In the genomic region with DNA sequence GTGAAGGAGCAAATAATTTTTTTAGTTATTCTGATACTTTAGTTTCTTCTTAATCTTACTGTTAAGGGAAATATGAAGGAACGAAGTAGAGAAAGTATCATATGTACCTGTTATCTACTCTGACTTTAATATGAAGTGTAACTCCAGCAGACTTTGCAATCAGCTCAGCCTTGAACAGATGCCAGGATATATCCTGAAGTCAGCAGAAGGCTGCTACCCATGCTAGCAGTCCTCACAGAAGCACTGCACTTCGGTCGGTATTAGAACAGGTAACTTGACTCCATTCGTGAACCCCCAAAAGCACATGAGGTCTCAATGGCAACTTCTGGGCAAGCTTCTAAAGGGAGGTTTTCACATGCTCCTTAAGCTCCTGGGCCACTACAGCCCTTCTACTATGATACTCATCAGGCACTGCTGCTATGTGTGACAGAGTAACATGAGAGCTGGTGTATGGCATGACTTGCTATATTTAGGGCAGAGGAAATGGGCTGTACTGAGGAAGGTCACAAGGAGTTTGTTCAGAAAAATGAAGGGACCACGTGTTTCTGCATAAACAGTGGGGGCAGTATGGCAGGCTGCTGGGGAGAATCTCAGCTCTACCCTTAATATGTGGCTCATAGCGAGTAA, we compare ENCODE assay signal across 27 cellular contexts.
DNase-seq lines count a peak whose midpoint lies in the region; ATAC-seq, FAIRE-seq and TF ChIP-seq lines count a peak whose summit lies in the region.
"Had no signal": no experiment of that assay in that cellular context is flagged by ENCODE, and none has a peak within 500 bp of the region (broad histone marks: within the 10 kb centered on the region; RNA-seq: fewer than 3 reads in every experiment).

No MANE protein-coding gene starts in this region.

- 31% methylated on average over 6 of the region's 6 CpGs for WGBS in body of pancreas, 2 donors

- no peak overlapping the region for H3K4me3 ChIP-seq in BLaER1 treated with 17β-estradiol and CSF1 and Interleukin-3, amounts not matched to agents 10 nM and 100 nM
- H3K4me3 ChIP-seq in MM.1S (ENCODE audit: low read length) (no peak overlapping the region), body of pancreas (no peak overlapping the region)
- H3K4me3 ChIP-seq: dorsolateral prefrontal cortex, skin epidermis, tibial nerve had no signal

- no peak for TF ChIP-seq CTCF in MM.1S (IDR thresholded peaks at IDR 0.05; ENCODE audit: low read length)
- no peak for TF ChIP-seq CTCF in body of pancreas (IDR thresholded peaks at IDR 0.05)
- no peak for TF ChIP-seq CTCF in nephron (IDR thresholded peaks at IDR 0.05; ENCODE audit: unreplicated experiment in 3 of 3)

- H3K27ac Mint-ChIP-seq in nephron, result peak overlapping the region; percentile 1 to 78 (median 25)
- H3K27ac Mint-ChIP-seq: CD4-positive, alpha-beta memory T cell; natural killer cell treated with Interleukin-12 subunit alpha and Interleukin-12 subunit beta and Interleukin-15 and Interleukin-18, amount 100 ng/mL, for 72 hours; stimulated activated naive CD8-positive, alpha-beta T cell treated with anti-CD3 and anti-CD28 coated beads, Interleukin-15, Interleukin-2, amounts not matched to agents 100 ng/mL and 50 ng/mL, for 24 hours; T-helper 17 cell; WTC11 had no signal

- H3F3A ChIP-seq in MM.1S (ENCODE audit: insufficient read depth, low read length), result no peaks in the 10 kb centered on the region

- intact Hi-C loops in body of pancreas (cut with DNase I), result no loop called here

- H3K4me1 Mint-ChIP-seq in nephron, result peaks cover 71% of the 10 kb centered on the region
- H3K4me1 Mint-ChIP-seq: CD4-positive, alpha-beta memory T cell; T-helper 17 cell had no signal

- H3K4me2 ChIP-seq in BLaER1 treated with 17β-estradiol and CSF1 and Interleukin-3, amounts not matched to agents 10 nM and 100 nM, result peak overlapping the region in 7 of 11 experiments; percentile 1 to 48 (median 23); a peak in 7 of 22 replicates
- no peak overlapping the region for H3K4me2 ChIP-seq in MM.1S (ENCODE audit: low read depth, low read length)

- H2AFZ ChIP-seq in MM.1S (ENCODE audit: low read length), result no peak overlapping the region

- no peaks in the 10 kb centered on the region for H3K79me2 ChIP-seq in MM.1S (ENCODE audit: low read length)

- DNase-seq in MM.1S (peak; percentile 28), body of pancreas (peak; percentile 38 to 66 (median 59)), HTR-8/SVneo (ENCODE audit: insufficient read length, low spot score) (no peak)
- DNase-seq in activated T-cell treated with anti-CD3 and anti-CD28 coated beads, Interleukin-2, amount 50 U/mL, for 1 hour, result no peak
- DNase-seq: activated CD4-positive, alpha-beta T cell treated with anti-CD3 and anti-CD28 coated beads, Interleukin-2, amount 50 U/mL, for 48 hours; CD4-positive, alpha-beta memory T cell; DMS53; dorsolateral prefrontal cortex; H7; Kasumi-1; NCI-H1436; NCI-H526; posterior cingulate gyrus; SHP77; stimulated activated CD4-positive, alpha-beta T cell treated with anti-CD3 and anti-CD28 coated beads, Interleukin-4, amount 100 ng/mL, for 1 hour; T-helper 17 cell had no signal

- ATAC-seq in body of pancreas (peak; percentile 75), GM21825 (IDR thresholded peaks at IDR 0.05; ENCODE audit: unreplicated experiment) (no peak), GM21619 (IDR thresholded peaks at IDR 0.05; ENCODE audit: unreplicated experiment) (no peak)
- ATAC-seq: natural killer cell treated with Interleukin-12 subunit alpha and Interleukin-12 subunit beta and Interleukin-15 and Interleukin-18, amount 100 ng/mL, for 72 hours; T-helper 17 cell; WTC11 had no signal

- no peak overlapping the region for H3K4me3 Mint-ChIP-seq in nephron
- H3K4me3 Mint-ChIP-seq: CD4-positive, alpha-beta memory T cell; natural killer cell treated with Interleukin-12 subunit alpha and Interleukin-12 subunit beta and Interleukin-15 and Interleukin-18, amount 100 ng/mL, for 72 hours; stimulated activated naive CD8-positive, alpha-beta T cell treated with anti-CD3 and anti-CD28 coated beads, Interleukin-15, Interleukin-2, amounts not matched to agents 100 ng/mL and 50 ng/mL, for 24 hours; T-helper 17 cell; WTC11 had no signal

- no peak overlapping the region for H3K27ac ChIP-seq in BLaER1 treated with 17β-estradiol and CSF1 and Interleukin-3, amounts not matched to agents 10 nM and 100 nM
- no peak overlapping the region for H3K27ac ChIP-seq in MM.1S (ENCODE audit: low read length)
- H3K27ac ChIP-seq in body of pancreas, result peak overlapping the region in 1 of 4 donors; percentile 41
- H3K27ac ChIP-seq: dorsolateral prefrontal cortex, epithelial cell of prostate, skin epidermis, tibial nerve had no signal

- H3K9ac ChIP-seq in BLaER1 treated with 17β-estradiol and CSF1 and Interleukin-3, amounts not matched to agents 10 nM and 100 nM, result no peak overlapping the region
- H3K9ac ChIP-seq in MM.1S (ENCODE audit: low read length), result no peak overlapping the region

- H3K9me2 ChIP-seq in MM.1S (replicated peaks; ENCODE audit: insufficient read depth, low read length), result no peaks in the 10 kb centered on the region

- H3K27me3 ChIP-seq in BLaER1 treated with 17β-estradiol and CSF1 and Interleukin-3, amounts not matched to agents 10 nM and 100 nM, result no peaks in the 10 kb centered on the region
- H3K27me3 ChIP-seq in MM.1S (replicated peaks; ENCODE audit: insufficient read depth, low read length), result no peaks in the 10 kb centered on the region
- H3K27me3 ChIP-seq in body of pancreas, result no peaks in the 10 kb centered on the region
- H3K27me3 ChIP-seq: tibial nerve had no signal

- FAIRE-seq in HTR-8/SVneo (lab: Jason Lieb, UNC), result no peak
- FAIRE-seq: GM12891 had no signal

- no peaks in the 10 kb centered on the region for H3K27me3 Mint-ChIP-seq in nephron (ENCODE audit: low read depth)
- H3K27me3 Mint-ChIP-seq: CD4-positive, alpha-beta memory T cell; T-helper 17 cell had no signal

- H3K36me3 ChIP-seq in BLaER1 treated with 17β-estradiol and CSF1 and Interleukin-3, amounts not matched to agents 10 nM and 100 nM, result no peaks in the 10 kb centered on the region
- H3K36me3 ChIP-seq in MM.1S (replicated peaks; ENCODE audit: insufficient read depth, low read length) (no peaks in the 10 kb centered on the region), body of pancreas (replicated peaks in 1 of 2; ENCODE audit: insufficient read depth in 1 of 2, low read depth in 2 of 2) (no peaks in the 10 kb centered on the region)
- H3K36me3 ChIP-seq: tibial nerve had no signal

- no peaks in the 10 kb centered on the region for H3K9me3 Mint-ChIP-seq in nephron
- H3K9me3 Mint-ChIP-seq: stimulated activated naive CD8-positive, alpha-beta T cell treated with anti-CD3 and anti-CD28 coated beads, Interleukin-15, Interleukin-2, amounts not matched to agents 100 ng/mL and 50 ng/mL, for 24 hours; WTC11 had no signal

- peaks cover 0 to 7% (median 5%) of the 10 kb centered on the region in 10 experiments; a peak in 11 of 20 replicates for H3K4me1 ChIP-seq in BLaER1 treated with 17β-estradiol and CSF1 and Interleukin-3, amounts not matched to agents 10 nM and 100 nM
- H3K4me1 ChIP-seq in MM.1S (ENCODE audit: low read length) (peaks cover 10% of the 10 kb centered on the region), body of pancreas (peaks cover 13% of the 10 kb centered on the region)
- H3K4me1 ChIP-seq: tibial nerve had no signal

- no peak for TF ChIP-seq POLR2A in body of pancreas (IDR thresholded peaks at IDR 0.05)

- H3K36me3 Mint-ChIP-seq in nephron (ENCODE audit: low read depth), result peaks cover 6% of the 10 kb centered on the region
- H3K36me3 Mint-ChIP-seq: CD4-positive, alpha-beta memory T cell; natural killer cell treated with Interleukin-12 subunit alpha and Interleukin-12 subunit beta and Interleukin-15 and Interleukin-18, amount 100 ng/mL, for 72 hours; WTC11 had no signal

- no peaks in the 10 kb centered on the region for H4K20me1 ChIP-seq in BLaER1 treated with 17β-estradiol and CSF1 and Interleukin-3, amounts not matched to agents 10 nM and 100 nM
- H4K20me1 ChIP-seq in MM.1S (ENCODE audit: insufficient read depth, low read length), result no peaks in the 10 kb centered on the region

- no peaks in the 10 kb centered on the region for H3K9me3 ChIP-seq in BLaER1 treated with 17β-estradiol and CSF1 and Interleukin-3, amounts not matched to agents 10 nM and 100 nM (replicated peaks in 1 of 11)
- H3K9me3 ChIP-seq in MM.1S (replicated peaks; ENCODE audit: insufficient read depth, low read length), result no peaks in the 10 kb centered on the region
- no peaks in the 10 kb centered on the region for H3K9me3 ChIP-seq in body of pancreas
- H3K9me3 ChIP-seq: tibial nerve had no signal

Comparison
In these comparisons a context has a peak if more than half of its experiments do, and no peak if none do; other contexts are left out.
1. DNase-seq: peak in MM.1S (single experiment) and body of pancreas (4 of 4); none in activated T-cell treated with anti-CD3 and anti-CD28 coated beads, Interleukin-2, amount 50 U/mL, for 1 hour (single experiment) and HTR-8/SVneo (single experiment).